In genomic region chr13:107457686-107458085, GRCh38 we compare ENCODE assay signal across 1 cellular context.
TF ChIP-seq lines count a peak whose summit lies in the region.

No MANE protein-coding gene starts in this region.

TF ChIP-seq in WTC11, 78 proteins besides CTCF, POLR2A, EP300 and RAD21 (continued from another document):
- TF ChIP-seq, protein P1, sequence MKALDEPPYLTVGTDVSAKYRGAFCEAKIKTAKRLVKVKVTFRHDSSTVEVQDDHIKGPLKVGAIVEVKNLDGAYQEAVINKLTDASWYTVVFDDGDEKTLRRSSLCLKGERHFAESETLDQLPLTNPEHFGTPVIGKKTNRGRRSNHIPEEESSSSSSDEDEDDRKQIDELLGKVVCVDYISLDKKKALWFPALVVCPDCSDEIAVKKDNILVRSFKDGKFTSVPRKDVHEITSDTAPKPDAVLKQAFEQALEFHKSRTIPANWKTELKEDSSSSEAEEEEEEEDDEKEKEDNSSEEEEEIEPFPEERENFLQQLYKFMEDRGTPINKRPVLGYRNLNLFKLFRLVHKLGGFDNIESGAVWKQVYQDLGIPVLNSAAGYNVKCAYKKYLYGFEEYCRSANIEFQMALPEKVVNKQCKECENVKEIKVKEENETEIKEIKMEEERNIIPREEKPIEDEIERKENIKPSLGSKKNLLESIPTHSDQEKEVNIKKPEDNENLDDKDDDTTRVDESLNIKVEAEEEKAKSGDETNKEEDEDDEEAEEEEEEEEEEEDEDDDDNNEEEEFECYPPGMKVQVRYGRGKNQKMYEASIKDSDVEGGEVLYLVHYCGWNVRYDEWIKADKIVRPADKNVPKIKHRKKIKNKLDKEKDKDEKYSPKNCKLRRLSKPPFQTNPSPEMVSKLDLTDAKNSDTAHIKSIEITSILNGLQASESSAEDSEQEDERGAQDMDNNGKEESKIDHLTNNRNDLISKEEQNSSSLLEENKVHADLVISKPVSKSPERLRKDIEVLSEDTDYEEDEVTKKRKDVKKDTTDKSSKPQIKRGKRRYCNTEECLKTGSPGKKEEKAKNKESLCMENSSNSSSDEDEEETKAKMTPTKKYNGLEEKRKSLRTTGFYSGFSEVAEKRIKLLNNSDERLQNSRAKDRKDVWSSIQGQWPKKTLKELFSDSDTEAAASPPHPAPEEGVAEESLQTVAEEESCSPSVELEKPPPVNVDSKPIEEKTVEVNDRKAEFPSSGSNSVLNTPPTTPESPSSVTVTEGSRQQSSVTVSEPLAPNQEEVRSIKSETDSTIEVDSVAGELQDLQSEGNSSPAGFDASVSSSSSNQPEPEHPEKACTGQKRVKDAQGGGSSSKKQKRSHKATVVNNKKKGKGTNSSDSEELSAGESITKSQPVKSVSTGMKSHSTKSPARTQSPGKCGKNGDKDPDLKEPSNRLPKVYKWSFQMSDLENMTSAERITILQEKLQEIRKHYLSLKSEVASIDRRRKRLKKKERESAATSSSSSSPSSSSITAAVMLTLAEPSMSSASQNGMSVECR (CRISPR knock-in tag; IDR thresholded peaks at IDR 0.05; ENCODE audit: borderline replicate concordance) = no peak
- TF ChIP-seq ZNF416 (CRISPR knock-in tag; IDR thresholded peaks at IDR 0.05) (no peak), HMGA2 (CRISPR knock-in tag; IDR thresholded peaks at IDR 0.05) (no peak), GRHL2 (CRISPR knock-in tag; IDR thresholded peaks at IDR 0.05; ENCODE audit: insufficient replicate concordance, severe bottlenecking) (no peak), NFE2L1 (CRISPR knock-in tag; IDR thresholded peaks at IDR 0.05) (no peak), MLX (CRISPR knock-in tag; IDR thresholded peaks at IDR 0.05) (no peak), TEAD1 (CRISPR knock-in tag; IDR thresholded peaks at IDR 0.05) (no peak)
- TF ChIP-seq, protein P2, sequence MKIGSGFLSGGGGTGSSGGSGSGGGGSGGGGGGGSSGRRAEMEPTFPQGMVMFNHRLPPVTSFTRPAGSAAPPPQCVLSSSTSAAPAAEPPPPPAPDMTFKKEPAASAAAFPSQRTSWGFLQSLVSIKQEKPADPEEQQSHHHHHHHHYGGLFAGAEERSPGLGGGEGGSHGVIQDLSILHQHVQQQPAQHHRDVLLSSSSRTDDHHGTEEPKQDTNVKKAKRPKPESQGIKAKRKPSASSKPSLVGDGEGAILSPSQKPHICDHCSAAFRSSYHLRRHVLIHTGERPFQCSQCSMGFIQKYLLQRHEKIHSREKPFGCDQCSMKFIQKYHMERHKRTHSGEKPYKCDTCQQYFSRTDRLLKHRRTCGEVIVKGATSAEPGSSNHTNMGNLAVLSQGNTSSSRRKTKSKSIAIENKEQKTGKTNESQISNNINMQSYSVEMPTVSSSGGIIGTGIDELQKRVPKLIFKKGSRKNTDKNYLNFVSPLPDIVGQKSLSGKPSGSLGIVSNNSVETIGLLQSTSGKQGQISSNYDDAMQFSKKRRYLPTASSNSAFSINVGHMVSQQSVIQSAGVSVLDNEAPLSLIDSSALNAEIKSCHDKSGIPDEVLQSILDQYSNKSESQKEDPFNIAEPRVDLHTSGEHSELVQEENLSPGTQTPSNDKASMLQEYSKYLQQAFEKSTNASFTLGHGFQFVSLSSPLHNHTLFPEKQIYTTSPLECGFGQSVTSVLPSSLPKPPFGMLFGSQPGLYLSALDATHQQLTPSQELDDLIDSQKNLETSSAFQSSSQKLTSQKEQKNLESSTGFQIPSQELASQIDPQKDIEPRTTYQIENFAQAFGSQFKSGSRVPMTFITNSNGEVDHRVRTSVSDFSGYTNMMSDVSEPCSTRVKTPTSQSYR (CRISPR knock-in tag; IDR thresholded peaks at IDR 0.05) = no peak
